ENCODE assay signal across 27 cellular contexts in genomic region chr9:68923480-68923879, GRCh38.
A peak's percentile ranks its signal among the peaks of the same experiment; 100 is the strongest.
DNase-seq lines count a peak whose midpoint lies in the region; ATAC-seq, FAIRE-seq and TF ChIP-seq lines count a peak whose summit lies in the region.
"Had no signal": no experiment of that assay in that cellular context is flagged by ENCODE, and none has a peak within 500 bp of the region (broad histone marks: within the 10 kb centered on the region; RNA-seq: fewer than 3 reads in every experiment).

No MANE protein-coding gene starts in this region.

- intact Hi-C loops in HepG2 (cut with micrococcal nuclease; ENCODE audit: unreplicated experiment) (no loop called here), right lobe of liver (cut with DNase I) (no loop called here), IMR-90 (cut with micrococcal nuclease) (loop anchor here (10.0 kb wide), 1 partner anchor 361 kb away; no protein-coding TSS in a partner anchor)

- no peaks in the 10 kb centered on the region for H3K9me1 ChIP-seq in IMR-90 (ENCODE audit: insufficient read depth, low read length)

- no peaks in the 10 kb centered on the region for H3K79me1 ChIP-seq in IMR-90 (ENCODE audit: low read depth in 1 of 2, low read length in 2 of 2)

- no peak overlapping the region for H3K4ac ChIP-seq in IMR-90 (ENCODE audit: low read depth, low read length)

- no peak overlapping the region for H3K23ac ChIP-seq in IMR-90 (ENCODE audit: low read depth, low read length)

- no peak overlapping the region for H3K4me2 ChIP-seq in HepG2 (ENCODE audit: low read depth, low read length)
- no peak overlapping the region for H3K4me2 ChIP-seq in IMR-90 (ENCODE audit: low read depth, low read length)
- no peak overlapping the region for H3K4me2 ChIP-seq in osteoblast (ENCODE audit: insufficient read depth, low read length)
- H3K4me2 ChIP-seq: BLaER1 had no signal

- no peaks in the 10 kb centered on the region for H3K4me1 Mint-ChIP-seq in stimulated activated naive CD8-positive, alpha-beta T cell treated with anti-CD3 and anti-CD28 coated beads, Interleukin-15, amount 100 ng/mL, for 72 hours
- H3K4me1 Mint-ChIP-seq: CD8-positive, alpha-beta memory T cell had no signal

- H2BK15ac ChIP-seq in IMR-90 (ENCODE audit: low read depth, low read length), result no peak overlapping the region

- H3K27ac Mint-ChIP-seq in stimulated activated naive CD8-positive, alpha-beta T cell treated with anti-CD3 and anti-CD28 coated beads, Interleukin-15, amount 100 ng/mL, for 72 hours, result no peak overlapping the region
- H3K27ac Mint-ChIP-seq: CD14-positive monocyte; CD4-positive, alpha-beta memory T cell; CD4-positive, CD25-positive, alpha-beta regulatory T cell; CD8-positive, alpha-beta memory T cell had no signal

- H4K20me1 ChIP-seq in HepG2 (ENCODE audit: insufficient read depth, low read length) (no peaks in the 10 kb centered on the region), IMR-90 (ENCODE audit: insufficient read depth, low read length) (no peaks in the 10 kb centered on the region), osteoblast (ENCODE audit: insufficient read depth, low read length) (no peaks in the 10 kb centered on the region)
- H4K20me1 ChIP-seq: BLaER1 had no signal

- FAIRE-seq in HepG2 (lab: Jason Lieb, UNC), result no peak
- FAIRE-seq: GM12878, GM12892, GM18507 had no signal

- no peak overlapping the region for H2BK20ac ChIP-seq in IMR-90 (ENCODE audit: low read depth, low read length)

- peaks cover 6 to 22% of the 10 kb centered on the region in 2 experiments; a peak in 4 of 5 replicates for H3K36me3 ChIP-seq in HepG2 (replicated peaks in 1 of 2; ENCODE audit: control insufficient read depth in 1 of 2, insufficient read depth in 2 of 2, low read length in 2 of 2)
- H3K36me3 ChIP-seq in right lobe of liver, result no peaks in the 10 kb centered on the region
- no peaks in the 10 kb centered on the region for H3K36me3 ChIP-seq in IMR-90 (ENCODE audit: control insufficient read depth, insufficient read depth, low read length)
- H3K36me3 ChIP-seq in osteoblast (ENCODE audit: insufficient read depth, low read length), result no peaks in the 10 kb centered on the region
- H3K36me3 ChIP-seq: BE2C, BLaER1 had no signal

- DNase-seq in HepG2 (ENCODE audit: low spot score), result no peak
- no peak for DNase-seq in right lobe of liver
- DNase-seq in IMR-90, result no peak
- peak; percentile 11 for DNase-seq in osteoblast (ENCODE audit: insufficient read length, low spot score, missing footprints)
- no peak for DNase-seq in stimulated activated naive CD8-positive, alpha-beta T cell treated with anti-CD3 and anti-CD28 coated beads, Interleukin-15, amount 100 ng/mL, for 72 hours
- DNase-seq in NCI-H128 (lab: John Stamatoyannopoulos, UW; ENCODE audit: unreplicated experiment), result no peak
- DNase-seq: ACHN; BE2C; C1 segment of cervical spinal cord; CD4-positive, alpha-beta memory T cell; CD4-positive, CD25-positive, alpha-beta regulatory T cell; CD8-positive, alpha-beta memory T cell; COR-L47; DMS 273 treated with DMSO at 0.1 percent for 48 hours; DMS153; DMS53; DMS79; DND-41; EL; GDM1 had no signal

- H4K8ac ChIP-seq in IMR-90 (ENCODE audit: low read depth in 2 of 2, low read length in 2 of 2), result no peak overlapping the region

- H3K27me3 ChIP-seq in HepG2 (ENCODE audit: control insufficient read depth in 1 of 2, insufficient read depth in 2 of 2, low read length in 2 of 2) (no peaks in the 10 kb centered on the region), right lobe of liver (no peaks in the 10 kb centered on the region), IMR-90 (ENCODE audit: control insufficient read depth, insufficient read depth, low read length) (no peaks in the 10 kb centered on the region), osteoblast (ENCODE audit: insufficient read depth, low read length) (no peaks in the 10 kb centered on the region)
- H3K27me3 ChIP-seq: BLaER1 had no signal

- no peak overlapping the region for H2AK5ac ChIP-seq in IMR-90 (ENCODE audit: low read depth, low read length)

- no peak for TF ChIP-seq EP300 in HepG2 (IDR thresholded peaks at IDR 0.05; ENCODE audit: low read depth in 2 of 2, low read length in 2 of 2)
- no peak for TF ChIP-seq EP300 in HepG2 (CRISPR knock-in tag; IDR thresholded peaks at IDR 0.05; ENCODE audit: borderline replicate concordance)

- H3K27ac ChIP-seq in HepG2 (ENCODE audit: extremely low read length, insufficient read depth, low read length) (no peak overlapping the region), right lobe of liver (no peak overlapping the region), IMR-90 (ENCODE audit: insufficient read depth, low read length) (no peak overlapping the region), osteoblast (ENCODE audit: low read depth, low read length) (no peak overlapping the region)
- H3K27ac ChIP-seq: 22Rv1, BLaER1 had no signal

- peaks cover 22% of the 10 kb centered on the region for H3K27me3 Mint-ChIP-seq in stimulated activated naive CD8-positive, alpha-beta T cell treated with anti-CD3 and anti-CD28 coated beads, Interleukin-15, amount 100 ng/mL, for 72 hours

- H2AFZ ChIP-seq in HepG2 (ENCODE audit: low read length) (no peak overlapping the region), IMR-90 (replicated peaks; ENCODE audit: low read length, poor library complexity) (no peak overlapping the region), osteoblast (ENCODE audit: low read length) (no peak overlapping the region)

- no peak overlapping the region for H3K9ac ChIP-seq in HepG2 (ENCODE audit: insufficient read depth, low read depth, low read length)
- no peak overlapping the region for H3K9ac ChIP-seq in IMR-90 (ENCODE audit: low read depth, low read length)
- H3K9ac ChIP-seq: BLaER1 had no signal

- dilution Hi-C loops in IMR-90 (cut with HindIII; ENCODE audit: low sequenced_read_pairs, unreplicated experiment), result no loop called here

- no peak overlapping the region for H4K5ac ChIP-seq in IMR-90 (ENCODE audit: low read depth, low read length)

- no peak overlapping the region for H2BK120ac ChIP-seq in IMR-90 (ENCODE audit: low read depth, low read length)

- TF ChIP-seq RAD21 in HepG2 (CRISPR knock-in tag; IDR thresholded peaks at IDR 0.05) (no peak), IMR-90 (IDR thresholded peaks at IDR 0.05; ENCODE audit: low read length) (no peak)

- H3K9me3 Mint-ChIP-seq in stimulated activated naive CD8-positive, alpha-beta T cell treated with anti-CD3 and anti-CD28 coated beads, Interleukin-15, amount 100 ng/mL, for 72 hours, result no peaks in the 10 kb centered on the region
- H3K9me3 Mint-ChIP-seq: CD4-positive, alpha-beta memory T cell; CD4-positive, CD25-positive, alpha-beta regulatory T cell; CD8-positive, alpha-beta memory T cell had no signal

- no peak overlapping the region for H3K18ac ChIP-seq in IMR-90 (ENCODE audit: low read depth, low read length)

- POLR2A ChIA-PET in HepG2 (lab: Yijun Ruan, JAX), result no interaction called here
- POLR2A ChIA-PET in IMR-90 (lab: Charles Lee; ENCODE audit: unreplicated experiment), result no interaction called here

- TF ChIP-seq CTCF in HepG2 (CRISPR knock-in tag; IDR thresholded peaks at IDR 0.05), result no peak
- no peak for TF ChIP-seq CTCF in right lobe of liver (IDR thresholded peaks at IDR 0.05)
- no peak for TF ChIP-seq CTCF in IMR-90 (conservative IDR thresholded peaks at IDR 0.05; ENCODE audit: low read depth, low read length)
- TF ChIP-seq CTCF in osteoblast (IDR thresholded peaks at IDR 0.05; ENCODE audit: extremely low read depth, low read depth, low read length), result no peak

- H3K56ac ChIP-seq in IMR-90 (ENCODE audit: extremely low read depth, insufficient read depth, low read length), result no peak overlapping the region

- H4K91ac ChIP-seq in IMR-90 (ENCODE audit: insufficient read depth, low read depth, low read length), result no peak overlapping the region

- H3K4me1 ChIP-seq in HepG2 (ENCODE audit: insufficient read depth, low read length) (no peaks in the 10 kb centered on the region), right lobe of liver (no peaks in the 10 kb centered on the region), IMR-90 (ENCODE audit: control insufficient read depth, insufficient read depth, low read length) (no peaks in the 10 kb centered on the region), osteoblast (ENCODE audit: insufficient read depth, low read length) (no peaks in the 10 kb centered on the region)
- H3K4me1 ChIP-seq: BE2C had no signal

- H3K4me3 Mint-ChIP-seq in stimulated activated naive CD8-positive, alpha-beta T cell treated with anti-CD3 and anti-CD28 coated beads, Interleukin-15, amount 100 ng/mL, for 72 hours, result no peak overlapping the region
- H3K4me3 Mint-ChIP-seq: CD14-positive monocyte; CD4-positive, alpha-beta memory T cell; CD4-positive, CD25-positive, alpha-beta regulatory T cell; CD8-positive, alpha-beta memory T cell had no signal

- no peaks in the 10 kb centered on the region for H3K9me3 ChIP-seq in HepG2 (ENCODE audit: low read length)
- H3K9me3 ChIP-seq in right lobe of liver, result no peaks in the 10 kb centered on the region
- no peaks in the 10 kb centered on the region for H3K9me3 ChIP-seq in IMR-90 (ENCODE audit: control insufficient read depth, insufficient read depth, low read length)
- no peaks in the 10 kb centered on the region for H3K9me3 ChIP-seq in osteoblast (ENCODE audit: low read depth, low read length)
- H3K9me3 ChIP-seq: BE2C, BLaER1 had no signal

- no peak overlapping the region for H2BK5ac ChIP-seq in IMR-90 (ENCODE audit: low read depth, low read length, poor library complexity, severe bottlenecking)

- BruUV-seq in HepG2 (replicated peaks; lab: Mats Ljungman, UMichigan) (no TSS peak), IMR-90 (replicated peaks; lab: Mats Ljungman, UMichigan) (no TSS peak)

- TF ChIP-seq POLR2A in HepG2 (IDR thresholded peaks at IDR 0.05; ENCODE audit: insufficient read depth in 1 of 2, low read depth in 2 of 2, low read length in 2 of 2), result no peak
- TF ChIP-seq POLR2A in right lobe of liver (IDR thresholded peaks at IDR 0.05), result no peak
- no peak for TF ChIP-seq POLR2A in IMR-90 (IDR thresholded peaks at IDR 0.05; ENCODE audit: low read depth, low read length)

- no peak overlapping the region for H2AK9ac ChIP-seq in IMR-90 (replicated peaks; ENCODE audit: low read depth, low read length, poor library complexity)

- H3K79me2 ChIP-seq in HepG2 (ENCODE audit: insufficient read depth, low read length) (no peaks in the 10 kb centered on the region), osteoblast (ENCODE audit: insufficient read depth, low read length) (no peaks in the 10 kb centered on the region)

- in situ Hi-C loops in HepG2 (cut with HindIII; ENCODE audit: extremely low pct_ligation_motif_present, low pct_unique_long_range_greater_than_20kb) (loop anchor here (10.0 kb wide), 1 partner anchor 79 kb away; no protein-coding TSS in a partner anchor), IMR-90 (cut with MboI; ENCODE audit: low sequenced_read_pairs) (no loop called here)

- ATAC-seq in HepG2 (no peak), right lobe of liver (no peak), IMR-90 (ENCODE audit: low read depth) (no peak), GM21737 (IDR thresholded peaks at IDR 0.05; ENCODE audit: unreplicated experiment) (no peak)
- no peak for ATAC-seq in stimulated activated naive CD8-positive, alpha-beta T cell treated with anti-CD3 and anti-CD28 coated beads, Interleukin-15, amount 100 ng/mL, for 72 hours
- ATAC-seq: GM12878 had no signal

- CTCF ChIA-PET in HepG2 (lab: Yijun Ruan, JAX; ENCODE audit: low intra/inter-chr PET ratio, low total read pairs) (no interaction called here), IMR-90 (lab: Yijun Ruan, JAX) (no interaction called here)

- H3K4me3 ChIP-seq in HepG2 (replicated peaks in 1 of 3; ENCODE audit: insufficient read depth in 1 of 3, low read depth in 2 of 3, low read length in 3 of 3), result no peak overlapping the region
- no peak overlapping the region for H3K4me3 ChIP-seq in right lobe of liver
- H3K4me3 ChIP-seq in IMR-90 (ENCODE audit: insufficient read depth, low read depth, low read length), result no peak overlapping the region
- no peak overlapping the region for H3K4me3 ChIP-seq in osteoblast (ENCODE audit: insufficient read depth, low read length)
- H3K4me3 ChIP-seq: BLaER1, GM12878 had no signal

- H3K14ac ChIP-seq in IMR-90 (replicated peaks; ENCODE audit: low read depth, low read length), result no peak overlapping the region
